1 cellular context compared by ENCODE assay signal in genomic region chr22:42173183-42173926, GRCh38.
TF ChIP-seq lines count a peak whose summit lies in the region.

No MANE protein-coding gene starts in this region.

TF ChIP-seq in HepG2, 621 proteins besides CTCF, POLR2A, EP300 and RAD21 (continued from another document):
- TF ChIP-seq ZNF609 (CRISPR knock-in tag; IDR thresholded peaks at IDR 0.05; ENCODE audit: borderline replicate concordance) (no peak), MTA3 (CRISPR knock-in tag; IDR thresholded peaks at IDR 0.05) (no peak), LCORL (IDR thresholded peaks at IDR 0.05) (no peak), LCORL (CRISPR knock-in tag; IDR thresholded peaks at IDR 0.05) (no peak), TIGD3 (CRISPR knock-in tag; IDR thresholded peaks at IDR 0.05; ENCODE audit: borderline replicate concordance) (no peak), CCAR2 (optimal IDR thresholded peaks at IDR 0.05; ENCODE audit: low read depth, low read length) (no peak), ZFP82 (CRISPR knock-in tag; IDR thresholded peaks at IDR 0.05; ENCODE audit: borderline replicate concordance) (no peak), PRDM10 (CRISPR knock-in tag; IDR thresholded peaks at IDR 0.05; ENCODE audit: low read depth) (no peak), ZNF746 (CRISPR knock-in tag; IDR thresholded peaks at IDR 0.05) (no peak), ZMYM4 (CRISPR knock-in tag; IDR thresholded peaks at IDR 0.05) (no peak), FIP1L1 (IDR thresholded peaks at IDR 0.05; ENCODE audit: borderline replicate concordance, insufficient read depth, low read depth, low read length) (no peak), RFXAP (CRISPR knock-in tag; IDR thresholded peaks at IDR 0.05; ENCODE audit: borderline replicate concordance) (no peak), ZNF816 (CRISPR knock-in tag; IDR thresholded peaks at IDR 0.05; ENCODE audit: borderline replicate concordance) (no peak), KDM5B (CRISPR knock-in tag; IDR thresholded peaks at IDR 0.05; ENCODE audit: borderline replicate concordance) (no peak), ASH2L (IDR thresholded peaks at IDR 0.05; ENCODE audit: insufficient read length, low read depth, low read length) (no peak), NFIC (IDR thresholded peaks at IDR 0.05; ENCODE audit: low read length) (no peak), ZNF644 (CRISPR knock-in tag; IDR thresholded peaks at IDR 0.05; ENCODE audit: low read depth) (0 out of 2 replicates have a peak, but pooled peaks have one; percentile 21), FOXM1 (CRISPR knock-in tag; IDR thresholded peaks at IDR 0.05) (no peak), XRCC5 (optimal IDR thresholded peaks at IDR 0.05; ENCODE audit: low read length) (no peak)
